Comparison of ENCODE assay signal across 8 cellular contexts in the genomic region with DNA sequence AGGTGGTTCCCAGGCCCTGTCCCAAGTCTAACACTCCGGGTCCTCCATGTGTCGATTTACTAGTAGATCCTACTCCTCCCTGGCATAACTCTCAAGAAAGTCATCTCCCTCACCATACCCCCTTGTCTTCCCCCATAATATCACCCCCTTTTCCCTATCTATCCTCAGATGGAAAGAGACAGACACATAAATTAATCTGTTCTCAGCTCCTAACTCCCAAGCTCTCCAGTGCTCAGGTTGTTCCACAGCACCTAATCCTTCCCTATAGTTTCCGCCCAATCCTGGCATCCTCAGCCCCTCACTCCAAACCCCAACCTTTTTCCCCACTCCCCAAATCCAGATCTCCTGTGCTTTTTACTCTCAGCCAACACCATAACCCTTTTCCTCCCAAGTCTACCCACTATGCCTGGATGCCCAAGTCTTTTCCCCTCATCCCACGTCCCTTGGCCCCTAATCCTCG. TPM values are rescaled to one million over a fixed set of nuclear protein-coding genes. Genes with fewer than 3 reads are reported as not detected.
DNase-seq lines count a peak whose midpoint lies in the region; ATAC-seq and TF ChIP-seq lines count a peak whose summit lies in the region.

No MANE protein-coding gene starts in this region.

- no peaks in the 10 kb centered on the region for H3K9me3 Mint-ChIP-seq in activated T-cell treated with anti-CD3 and anti-CD28 coated beads, Interleukin-2, amount 50 U/mL, for 24 hours

- peaks cover 58% of the 10 kb centered on the region for H3K4me1 Mint-ChIP-seq in activated T-cell treated with anti-CD3 and anti-CD28 coated beads, Interleukin-2, amount 50 U/mL, for 24 hours (ENCODE audit: low read depth)

- H3K27me3 ChIP-seq in ascending aorta (no peaks in the 10 kb centered on the region), right lobe of liver (no peaks in the 10 kb centered on the region), tibial nerve (no peaks in the 10 kb centered on the region)

- peak overlapping the region; percentile 96 for H3K4me3 Mint-ChIP-seq in activated T-cell treated with anti-CD3 and anti-CD28 coated beads, Interleukin-2, amount 50 U/mL, for 24 hours

- peaks cover 38% of the 10 kb centered on the region for H3K36me3 Mint-ChIP-seq in activated T-cell treated with anti-CD3 and anti-CD28 coated beads, Interleukin-2, amount 50 U/mL, for 24 hours (ENCODE audit: low read depth)

- WGBS in right lobe of liver (ENCODE audit: insufficient coverage, low coverage, low lambda C conversion rate, missing lambda C conversion rate), result 4% methylated on average over 5 of the region's 5 CpGs
- 15 to 16% methylated on average over 5 of the region's 5 CpGs for WGBS in tibial nerve, 2 donors

- no peak for TF ChIP-seq EP300 in tibial nerve (IDR thresholded peaks at IDR 0.05)

- no peak for TF ChIP-seq POLR2A in right lobe of liver (IDR thresholded peaks at IDR 0.05)
- no peak for TF ChIP-seq POLR2A in tibial nerve (IDR thresholded peaks at IDR 0.05)

- H3K36me3 ChIP-seq in ascending aorta, result no peaks in the 10 kb centered on the region
- no peaks in the 10 kb centered on the region for H3K36me3 ChIP-seq in right lobe of liver
- no peaks in the 10 kb centered on the region for H3K36me3 ChIP-seq in tibial nerve

- H3K27ac ChIP-seq in ascending aorta (peak overlapping the region; percentile 86 to 88), right lobe of liver (peak overlapping the region; percentile 94 to 98 (median 95)), tibial nerve (peak overlapping the region; percentile 85 to 89 (median 88))

- H3K27ac Mint-ChIP-seq in activated T-cell treated with anti-CD3 and anti-CD28 coated beads, Interleukin-2, amount 50 U/mL, for 24 hours, result peak overlapping the region; percentile 99

- H3K4me1 ChIP-seq in ascending aorta, result peaks cover 10 to 18% of the 10 kb centered on the region in 2 donors
- peaks cover 0 to 34% (median 16%) of the 10 kb centered on the region in 4 donors for H3K4me1 ChIP-seq in right lobe of liver
- H3K4me1 ChIP-seq in tibial nerve, result peaks cover 0 to 35% (median 14%) of the 10 kb centered on the region in 4 donors

- ATAC-seq in right lobe of liver (no peak), HG03196 (IDR thresholded peaks at IDR 0.05; ENCODE audit: unreplicated experiment) (no peak)

- no peak for DNase-seq in activated T-cell treated with anti-CD3 and anti-CD28 coated beads, Interleukin-2, amount 50 U/mL, for 24 hours
- no peak for DNase-seq in activated T-cell treated with anti-CD3 and anti-CD28 coated beads, Interleukin-2, amount 50 U/mL, for 48 hours
- DNase-seq in ascending aorta (ENCODE audit: low spot score in 2 of 2), result no peak
- DNase-seq in right lobe of liver, result no peak
- DNase-seq in tibial nerve (ENCODE audit: low spot score in 2 of 2), result no peak
- DNase-seq in middle frontal gyrus (ENCODE audit: extremely low spot score, low spot score), result no peak
- DNase-seq in NCI-H128 (lab: John Stamatoyannopoulos, UW; ENCODE audit: unreplicated experiment), result no peak

- intact Hi-C loops in ascending aorta (cut with DNase I), result loop anchor here (2.0 to 10.0 kb wide), 6 partner anchors 39 to 1123 kb away; a partner anchor contains a TSS
- intact Hi-C loops in right lobe of liver (cut with DNase I), result no loop called here

- H3K4me3 ChIP-seq in ascending aorta (peak overlapping the region; percentile 76 to 82), right lobe of liver (peak overlapping the region; percentile 75 to 97 (median 97)), tibial nerve (peak overlapping the region; percentile 66 to 91 (median 72))

- H3K9me3 ChIP-seq in ascending aorta (no peaks in the 10 kb centered on the region), right lobe of liver (no peaks in the 10 kb centered on the region), tibial nerve (no peaks in the 10 kb centered on the region)

- no peaks in the 10 kb centered on the region for H3K27me3 Mint-ChIP-seq in activated T-cell treated with anti-CD3 and anti-CD28 coated beads, Interleukin-2, amount 50 U/mL, for 24 hours

- TF ChIP-seq CTCF in ascending aorta (IDR thresholded peaks at IDR 0.05), result no peak
- no peak for TF ChIP-seq CTCF in right lobe of liver (IDR thresholded peaks at IDR 0.05)
- TF ChIP-seq CTCF in tibial nerve (IDR thresholded peaks at IDR 0.05), result no peak

RNA-seq across cellular contexts. Expression of a gene that starts 0.8 kb away (rescaled TPM):
- total RNA-seq in ascending aorta (69.6 TPM), right lobe of liver (10 to 100 TPM; 55.5 to 89.1 (median 67.1) TPM), tibial nerve (10 to 100 TPM; 57.6 to 78.9 (median 65.7) TPM)
